Comparison of ENCODE assay signal across 27 cellular contexts in genomic region chr2:227428731-227429285, GRCh38. TPM values are rescaled to one million over a fixed set of nuclear protein-coding genes. Genes with fewer than 3 reads are reported as not detected.
DNase-seq lines count a peak whose midpoint lies in the region; ATAC-seq, FAIRE-seq and TF ChIP-seq lines count a peak whose summit lies in the region.
"Had no signal": no experiment of that assay in that cellular context is flagged by ENCODE, and none has a peak within 500 bp of the region (broad histone marks: within the 10 kb centered on the region; RNA-seq: fewer than 3 reads in every experiment).

No MANE protein-coding gene starts in this region.

- in situ Hi-C loops in HepG2 (cut with HindIII; ENCODE audit: extremely low pct_ligation_motif_present, low pct_unique_long_range_greater_than_20kb): no loop called here

- H4K20me1 ChIP-seq in HepG2 (ENCODE audit: insufficient read depth, low read length): no peaks in the 10 kb centered on the region
- H4K20me1 ChIP-seq in PC-3 (ENCODE audit: low read length): no peaks in the 10 kb centered on the region

- CTCF ChIA-PET in HepG2 (lab: Yijun Ruan, JAX; ENCODE audit: low intra/inter-chr PET ratio, low total read pairs): no interaction called here
- CTCF ChIA-PET in PC-3 (lab: Charles Lee): no interaction called here

- TF ChIP-seq CTCF in HepG2 (CRISPR knock-in tag; IDR thresholded peaks at IDR 0.05): no peak
- TF ChIP-seq CTCF in right lobe of liver (IDR thresholded peaks at IDR 0.05): no peak
- no peak for TF ChIP-seq CTCF in cardiac fibroblast (IDR thresholded peaks at IDR 0.05; ENCODE audit: low read depth, low read length)
- TF ChIP-seq CTCF in PC-3 (conservative IDR thresholded peaks at IDR 0.05; ENCODE audit: low read depth, low read length): no peak

- H2AFZ ChIP-seq in HepG2 (ENCODE audit: low read length) (no peak overlapping the region), PC-3 (ENCODE audit: low read length) (no peak overlapping the region)

- H3K4me3 ChIP-seq in HepG2 (replicated peaks in 1 of 3; ENCODE audit: insufficient read depth in 1 of 3, low read depth in 2 of 3, low read length in 3 of 3) (peak overlapping the region in 1 of 3 experiments; percentile 19; a peak in 1 of 6 replicates), right lobe of liver (no peak overlapping the region), cardiac fibroblast (replicated peaks in 1 of 2; ENCODE audit: low read depth in 2 of 2, low read length in 2 of 2) (no peak overlapping the region), PC-3 (ENCODE audit: low read length) (no peak overlapping the region)
- H3K4me3 ChIP-seq: MG63 had no signal

- WGBS in HepG2 (ENCODE audit: low lambda C conversion rate): 24% methylated on average over 8 of the region's 8 CpGs
- 76% methylated on average over 8 of the region's 8 CpGs for whole genome bisulfite sequencing in right lobe of liver (ENCODE audit: insufficient coverage, low coverage, low lambda C conversion rate, missing lambda C conversion rate)

- POLR2A ChIA-PET in HepG2 (lab: Yijun Ruan, JAX) (interaction anchor here (1.2 kb wide), 1 partner anchor 39 kb away, joined by 3 read pairs; no protein-coding TSS in a partner anchor), PC-3 (lab: Charles Lee; ENCODE audit: unreplicated experiment) (no interaction called here)

- intact Hi-C loops in HepG2 (cut with micrococcal nuclease; ENCODE audit: unreplicated experiment): loop anchor here (1.0 to 2.0 kb wide), 2 partner anchors 22 to 38 kb away; no protein-coding TSS in a partner anchor
- intact Hi-C loops in right lobe of liver (cut with DNase I): no loop called here
- intact Hi-C loops in PC-3 (cut with micrococcal nuclease): no loop called here

- TF ChIP-seq RAD21 in HepG2 (CRISPR knock-in tag; IDR thresholded peaks at IDR 0.05): no peak

- peaks cover 39% of the 10 kb centered on the region for H3K4me1 ChIP-seq in HepG2 (ENCODE audit: insufficient read depth, low read length)
- peaks cover 0 to 16% (median 5%) of the 10 kb centered on the region in 4 donors for H3K4me1 ChIP-seq in right lobe of liver
- no peaks in the 10 kb centered on the region for H3K4me1 ChIP-seq in PC-3 (ENCODE audit: insufficient read depth, low read length)
- H3K4me1 ChIP-seq: BE2C had no signal

- H3K9me2 ChIP-seq in PC-3 (replicated peaks; ENCODE audit: low read length): no peaks in the 10 kb centered on the region

- no peaks in the 10 kb centered on the region for H3K27me3 ChIP-seq in HepG2 (ENCODE audit: control insufficient read depth in 1 of 2, insufficient read depth in 2 of 2, low read length in 2 of 2)
- H3K27me3 ChIP-seq in right lobe of liver: no peaks in the 10 kb centered on the region
- H3K27me3 ChIP-seq in PC-3 (ENCODE audit: low read length): no peaks in the 10 kb centered on the region
- H3K27me3 ChIP-seq: BE2C, MG63 had no signal

- FAIRE-seq in HepG2 (lab: Jason Lieb, UNC): no peak
- FAIRE-seq: GM12892, GM19239, HTR-8/SVneo had no signal

- H3K27ac ChIP-seq in HepG2 (ENCODE audit: extremely low read length, insufficient read depth, low read length) (peak overlapping the region; percentile 35), right lobe of liver (no peak overlapping the region), PC-3 (ENCODE audit: low read length) (no peak overlapping the region)

- H3K9ac ChIP-seq in HepG2 (ENCODE audit: insufficient read depth, low read depth, low read length) (no peak overlapping the region), PC-3 (ENCODE audit: low read length) (no peak overlapping the region)

- DNase-seq in HepG2 (ENCODE audit: low spot score) (peak; percentile 90), right lobe of liver (no peak), cardiac fibroblast (ENCODE audit: low read depth in 2 of 2) (peak; percentile 41 to 71), iris pigment epithelial cell (ENCODE audit: low read depth) (peak; percentile 86), PC-3 (no peak), HuH-7.5 (ENCODE audit: low spot score) (no peak)
- DNase-seq: 8988T, ACHN, BE2C, DMS153, DND-41, H7, IMR-90, KG1, MG63, NCI-H1105 treated with DMSO at 0.1 percent for 48 hours, NCI-H146, NCI-H1930, NCI-H446 treated with DMSO at 0.1 percent for 48 hours, NCI-H526, NCI-H82, Right ventricle myocardium superior, RPMI8226 had no signal

- no peaks in the 10 kb centered on the region for H3K79me2 ChIP-seq in HepG2 (ENCODE audit: insufficient read depth, low read length)
- no peaks in the 10 kb centered on the region for H3K79me2 ChIP-seq in PC-3 (ENCODE audit: low read length)

- BruUV-seq in HepG2 (replicated peaks; lab: Mats Ljungman, UMichigan) (no TSS peak), PC-3 (replicated peaks; lab: Mats Ljungman, UMichigan) (no TSS peak)

- H3K4me2 ChIP-seq in HepG2 (ENCODE audit: low read depth, low read length) (peak overlapping the region; percentile 70), PC-3 (ENCODE audit: low read length) (no peak overlapping the region)

- TF ChIP-seq POLR2A in HepG2 (IDR thresholded peaks at IDR 0.05; ENCODE audit: insufficient read depth in 1 of 2, low read depth in 2 of 2, low read length in 2 of 2) (no peak), right lobe of liver (IDR thresholded peaks at IDR 0.05) (no peak)

- peaks cover 19% of the 10 kb centered on the region for H3K9me3 ChIP-seq in HepG2 (ENCODE audit: low read length)
- H3K9me3 ChIP-seq in right lobe of liver: peaks cover 0 to 6% (median 0%) of the 10 kb centered on the region in 4 donors
- H3K9me3 ChIP-seq in PC-3 (ENCODE audit: low read length): peaks cover 9% of the 10 kb centered on the region; the same call in 1 of the 2 replicates

- ATAC-seq in HepG2 (peak; percentile 80), right lobe of liver (no peak), PC-3 (no peak), HG03565 (IDR thresholded peaks at IDR 0.05; ENCODE audit: unreplicated experiment) (no peak)

- H3F3A ChIP-seq in PC-3 (ENCODE audit: low read length, unreplicated experiment): no peaks in the 10 kb centered on the region

- H3K36me3 ChIP-seq in HepG2 (replicated peaks in 1 of 2; ENCODE audit: control insufficient read depth in 1 of 2, insufficient read depth in 2 of 2, low read length in 2 of 2) (no peaks in the 10 kb centered on the region), right lobe of liver (no peaks in the 10 kb centered on the region), PC-3 (ENCODE audit: low read depth, low read length) (no peaks in the 10 kb centered on the region; the same call in 1 of the 2 replicates)
- H3K36me3 ChIP-seq: BE2C, MG63 had no signal

- peak; percentile 57 to 77; a peak in 2 of 4 replicates for TF ChIP-seq EP300 in HepG2 (IDR thresholded peaks at IDR 0.05; ENCODE audit: low read depth in 2 of 2, low read length in 2 of 2)
- TF ChIP-seq EP300 in HepG2 (CRISPR knock-in tag; IDR thresholded peaks at IDR 0.05; ENCODE audit: borderline replicate concordance): peak; percentile 67; the same call in 1 of the 2 replicates

RNA-seq across cellular contexts. Expression of gene SCYGR1, which starts 41.1 kb away (rescaled TPM):
- total RNA-seq in HepG2 (2016; rRNA removed; fragmentation: Illumina TruSeq; extraction: Trizol): not detected in 2 replicates
- total RNA-seq in HepG2 (2016; cell fraction: cytosol; rRNA removed; fragmentation: Illumina TruSeq; extraction: Trizol; ENCODE audit: low read depth): not detected in 2 replicates
- total RNA-seq in HepG2 (2016; cell fraction: insoluble cytoplasmic fraction; rRNA removed; fragmentation: Illumina TruSeq; extraction: Trizol): not detected in 2 replicates
- not detected in 2 replicates for total RNA-seq in HepG2 (2016; cell fraction: membrane; rRNA removed; fragmentation: Illumina TruSeq; extraction: Trizol)
- not detected in 2 replicates for total RNA-seq in HepG2 (2016; cell fraction: nucleus; rRNA removed; fragmentation: Illumina TruSeq; extraction: Trizol)
- polyA plus RNA-seq in HepG2 (2011; rRNA removed): not detected in 2 replicates
- not detected in 2 replicates for polyA plus RNA-seq in HepG2 (2011; cell fraction: cytosol; rRNA removed)
- not detected in 2 replicates for polyA plus RNA-seq in HepG2 (2011; cell fraction: nucleus; rRNA removed)
- not detected in 2 replicates for polyA plus RNA-seq in HepG2 (2012)
- not detected in 2 replicates for polyA plus RNA-seq in HepG2 (2016; cell fraction: cytosol; fragmentation: Illumina TruSeq; extraction: Trizol; ENCODE audit: low read depth)
- not detected in 2 replicates for polyA plus RNA-seq in HepG2 (2016; cell fraction: insoluble cytoplasmic fraction; fragmentation: Illumina TruSeq; extraction: Trizol; ENCODE audit: low read depth)
- polyA plus RNA-seq in HepG2 (2016; cell fraction: membrane; fragmentation: Illumina TruSeq; extraction: Trizol; ENCODE audit: low read depth): not detected in 2 replicates
- polyA plus RNA-seq in HepG2 (2016; cell fraction: nucleus; fragmentation: Illumina TruSeq; extraction: Trizol; ENCODE audit: insufficient read depth, low read depth): not detected in 2 replicates
- not detected in 2 replicates for polyA minus RNA-seq in HepG2 (2011; rRNA and poly(A)+ RNA removed; ENCODE audit: low replicate concordance)
- not detected in 2 replicates for polyA minus RNA-seq in HepG2 (2011; cell fraction: cytosol; rRNA and poly(A)+ RNA removed)
- not detected in 2 replicates for polyA minus RNA-seq in HepG2 (2011; cell fraction: nucleus; rRNA and poly(A)+ RNA removed)
- not detected for total RNA-seq in right lobe of liver
- total RNA-seq in PC-3 (2014; rRNA removed): not detected in 2 replicates
- total RNA-seq: H7, IMR-90, Right ventricle myocardium superior had no signal
- polyA plus RNA-seq: IMR-90 had no signal

RNA-seq across cellular contexts. Expression of gene AGFG1, which starts 43.1 kb away (rescaled TPM):
- total RNA-seq in HepG2 (2016; rRNA removed; fragmentation: Illumina TruSeq; extraction: Trizol) (145 and 187 TPM in 2 replicates), right lobe of liver (10 to 100 TPM; 25.2 to 70.0 (median 39.5) TPM), PC-3 (2014; rRNA removed) (44.0 and 56.3 TPM in 2 replicates)
- total RNA-seq in HepG2 (2016; cell fraction: cytosol; rRNA removed; fragmentation: Illumina TruSeq; extraction: Trizol; ENCODE audit: low read depth): 43.0 and 45.7 TPM in 2 replicates
- 137 and 182 TPM in 2 replicates for total RNA-seq in HepG2 (2016; cell fraction: insoluble cytoplasmic fraction; rRNA removed; fragmentation: Illumina TruSeq; extraction: Trizol)
- total RNA-seq in HepG2 (2016; cell fraction: membrane; rRNA removed; fragmentation: Illumina TruSeq; extraction: Trizol): 97.9 and 106 TPM in 2 replicates
- 81.6 and 96.2 TPM in 2 replicates for total RNA-seq in HepG2 (2016; cell fraction: nucleus; rRNA removed; fragmentation: Illumina TruSeq; extraction: Trizol)
- polyA plus RNA-seq in HepG2 (2011; rRNA removed): 133 and 168 TPM in 2 replicates
- 117 and 131 TPM in 2 replicates for polyA plus RNA-seq in HepG2 (2011; cell fraction: cytosol; rRNA removed)
- 69.2 and 88.9 TPM in 2 replicates for polyA plus RNA-seq in HepG2 (2011; cell fraction: nucleus; rRNA removed)
- 64.4 and 70.1 TPM in 2 replicates for polyA plus RNA-seq in HepG2 (2012)
- polyA plus RNA-seq in HepG2 (2016; cell fraction: cytosol; fragmentation: Illumina TruSeq; extraction: Trizol; ENCODE audit: low read depth): 18.9 and 21.0 TPM in 2 replicates
- polyA plus RNA-seq in HepG2 (2016; cell fraction: insoluble cytoplasmic fraction; fragmentation: Illumina TruSeq; extraction: Trizol; ENCODE audit: low read depth): 159 and 174 TPM in 2 replicates
- 58.1 and 62.3 TPM in 2 replicates for polyA plus RNA-seq in HepG2 (2016; cell fraction: membrane; fragmentation: Illumina TruSeq; extraction: Trizol; ENCODE audit: low read depth)
- polyA plus RNA-seq in HepG2 (2016; cell fraction: nucleus; fragmentation: Illumina TruSeq; extraction: Trizol; ENCODE audit: insufficient read depth, low read depth): 104 and 107 TPM in 2 replicates
- polyA minus RNA-seq in HepG2 (2011; rRNA and poly(A)+ RNA removed; ENCODE audit: low replicate concordance): 354 and 508 TPM in 2 replicates
- polyA minus RNA-seq in HepG2 (2011; cell fraction: cytosol; rRNA and poly(A)+ RNA removed): 133 and 147 TPM in 2 replicates
- polyA minus RNA-seq in HepG2 (2011; cell fraction: nucleus; rRNA and poly(A)+ RNA removed): 117 TPM in 2 replicates

RNA-seq across cellular contexts. Expression of gene TM4SF20, which starts 49.7 kb away (rescaled TPM):
- total RNA-seq in HepG2 (2016; rRNA removed; fragmentation: Illumina TruSeq; extraction: Trizol) (not detected in 2 replicates), right lobe of liver (not detected), PC-3 (2014; rRNA removed) (not detected in 2 replicates)
- total RNA-seq in HepG2 (2016; cell fraction: cytosol; rRNA removed; fragmentation: Illumina TruSeq; extraction: Trizol; ENCODE audit: low read depth): not detected in 2 replicates
- not detected in 2 replicates for total RNA-seq in HepG2 (2016; cell fraction: insoluble cytoplasmic fraction; rRNA removed; fragmentation: Illumina TruSeq; extraction: Trizol)
- total RNA-seq in HepG2 (2016; cell fraction: membrane; rRNA removed; fragmentation: Illumina TruSeq; extraction: Trizol): not detected in 2 replicates
- total RNA-seq in HepG2 (2016; cell fraction: nucleus; rRNA removed; fragmentation: Illumina TruSeq; extraction: Trizol): not detected in 2 replicates
- polyA plus RNA-seq in HepG2 (2011; rRNA removed): not detected in 2 replicates
- not detected in 2 replicates for polyA plus RNA-seq in HepG2 (2011; cell fraction: cytosol; rRNA removed)
- polyA plus RNA-seq in HepG2 (2011; cell fraction: nucleus; rRNA removed): not detected in 2 replicates
- not detected in 2 replicates for polyA plus RNA-seq in HepG2 (2012)
- polyA plus RNA-seq in HepG2 (2016; cell fraction: cytosol; fragmentation: Illumina TruSeq; extraction: Trizol; ENCODE audit: low read depth): not detected in 2 replicates
- polyA plus RNA-seq in HepG2 (2016; cell fraction: insoluble cytoplasmic fraction; fragmentation: Illumina TruSeq; extraction: Trizol; ENCODE audit: low read depth): not detected in 2 replicates
- not detected in 2 replicates for polyA plus RNA-seq in HepG2 (2016; cell fraction: membrane; fragmentation: Illumina TruSeq; extraction: Trizol; ENCODE audit: low read depth)
- polyA plus RNA-seq in HepG2 (2016; cell fraction: nucleus; fragmentation: Illumina TruSeq; extraction: Trizol; ENCODE audit: insufficient read depth, low read depth): not detected in 2 replicates
- polyA minus RNA-seq in HepG2 (2011; rRNA and poly(A)+ RNA removed; ENCODE audit: low replicate concordance): 0.07 TPM in 1 of 2 replicates, not detected in the other
- polyA minus RNA-seq in HepG2 (2011; cell fraction: cytosol; rRNA and poly(A)+ RNA removed): not detected in 2 replicates
- polyA minus RNA-seq in HepG2 (2011; cell fraction: nucleus; rRNA and poly(A)+ RNA removed): not detected in 2 replicates
- total RNA-seq: H7, Right ventricle myocardium superior had no signal

Comparison
In these comparisons a context has a peak if more than half of its experiments do, and no peak if none do; other contexts are left out.
1. DNase-seq: peak in HepG2 (single experiment), cardiac fibroblast (2 of 2) and iris pigment epithelial cell (single experiment); none in right lobe of liver (0 of 3), PC-3 (single experiment) and HuH-7.5 (single experiment).